Comparison of ENCODE assay signal across 1 cellular context in the genomic region with DNA sequence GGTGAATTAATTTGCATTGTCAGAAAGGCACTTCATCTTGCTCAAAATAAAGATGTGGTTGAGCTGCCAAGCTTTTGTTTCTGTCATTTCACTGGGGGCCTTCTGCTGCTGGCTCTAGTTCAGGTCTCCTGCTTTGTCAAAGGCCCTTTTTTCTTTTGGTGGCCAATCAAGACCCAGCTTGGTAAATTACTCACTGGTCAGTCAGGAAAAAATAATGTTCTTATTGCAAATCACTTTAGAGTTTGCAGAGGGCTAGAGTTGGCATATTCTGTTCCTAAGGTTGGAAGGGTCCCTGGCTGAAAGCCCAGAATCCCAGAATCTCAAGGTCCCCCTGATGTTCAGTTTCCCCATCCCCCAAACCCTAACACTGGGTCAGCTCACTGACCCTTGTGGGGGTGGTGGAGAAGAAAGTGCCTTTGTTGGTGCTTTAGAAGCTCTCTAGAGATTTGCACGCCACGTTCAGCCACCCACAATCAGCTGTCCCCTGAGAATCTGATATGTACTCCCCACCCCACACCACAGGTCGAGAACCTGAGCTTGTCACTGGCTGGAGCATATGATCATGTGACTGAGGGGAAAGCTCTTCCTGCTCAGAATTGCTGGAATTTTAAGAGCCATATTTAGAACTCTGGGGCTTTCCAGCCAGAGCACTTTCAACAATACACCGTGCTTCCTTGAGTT.
TF ChIP-seq lines count a peak whose summit lies in the region.

No MANE protein-coding gene starts in this region.

TF ChIP-seq in GM12878, 131 proteins besides CTCF, POLR2A, EP300 and RAD21 (continues in another document):
- TF ChIP-seq MYB (IDR thresholded peaks at IDR 0.05; ENCODE audit: borderline replicate concordance, low read depth, low read length) (peak; percentile 26; the same call in 1 of the 2 replicates), NBN (IDR thresholded peaks at IDR 0.05) (no peak; the same call in 1 of the 2 replicates), TCF3 (IDR thresholded peaks at IDR 0.05; ENCODE audit: borderline replicate concordance, insufficient read depth, low read depth, low read length) (no peak), RAD51 (IDR thresholded peaks at IDR 0.05) (peak; percentile 97), POLR2AphosphoS5 (IDR thresholded peaks at IDR 0.05; ENCODE audit: low read length) (no peak), SMAD5 (IDR thresholded peaks at IDR 0.05; ENCODE audit: low read depth) (no peak), STAT3 (IDR thresholded peaks at IDR 0.05; ENCODE audit: low read depth, low read length) (0 out of 2 replicates have a peak, but pooled peaks have one; percentile 66), ATF7 (IDR thresholded peaks at IDR 0.05; ENCODE audit: low read depth) (peak; percentile 88), CBFB (IDR thresholded peaks at IDR 0.05; ENCODE audit: low read depth) (no peak), FOXK2 (IDR thresholded peaks at IDR 0.05) (peak; percentile 59; the same call in 1 of the 2 replicates), ZBED1 (IDR thresholded peaks at IDR 0.05; ENCODE audit: borderline replicate concordance) (peak; percentile 59; the same call in 1 of the 2 replicates), NR2C1 (IDR thresholded peaks at IDR 0.05) (peak; percentile 35; the same call in 1 of the 2 replicates), TCF12 (IDR thresholded peaks at IDR 0.05; ENCODE audit: low read depth, low read length) (peak; percentile 75; the same call in 1 of the 2 replicates), MXI1 (IDR thresholded peaks at IDR 0.05; ENCODE audit: low read depth, low read length) (0 out of 2 replicates have a peak, but pooled peaks have one; percentile 37), TBL1XR1 (IDR thresholded peaks at IDR 0.05; ENCODE audit: low read depth, low read length) (peak; percentile 95), ZNF622 (IDR thresholded peaks at IDR 0.05) (no peak), MEF2B (IDR thresholded peaks at IDR 0.05; ENCODE audit: partially characterized antibody, poor library complexity, severe bottlenecking) (peak; percentile 99), SREBF2 (IDR thresholded peaks at IDR 0.05; ENCODE audit: low read length) (no peak), BHLHE40 (IDR thresholded peaks at IDR 0.05; ENCODE audit: borderline replicate concordance in 1 of 2, low read depth in 2 of 2, low read length in 1 of 2) (peak; percentile 95), BCL11A (IDR thresholded peaks at IDR 0.05; ENCODE audit: low read depth, low read length) (peak; percentile 73), NFXL1 (IDR thresholded peaks at IDR 0.05; ENCODE audit: borderline replicate concordance) (no peak), NRF1 (conservative IDR thresholded peaks at IDR 0.05; ENCODE audit: low read depth, low read length) (no peak), CEBPB (IDR thresholded peaks at IDR 0.05; ENCODE audit: borderline replicate concordance in 1 of 2, low read depth in 2 of 2, low read length in 2 of 2) (no peak), SRF (IDR thresholded peaks at IDR 0.05; ENCODE audit: low read depth in 2 of 2, low read length in 2 of 2) (no peak), SMAD1 (IDR thresholded peaks at IDR 0.05; ENCODE audit: low read depth, partially characterized antibody) (no peak), NR2C2 (IDR thresholded peaks at IDR 0.05; ENCODE audit: borderline replicate concordance, control insufficient read depth, insufficient read length, low read depth) (no peak)
- TF ChIP-seq, protein P1, sequence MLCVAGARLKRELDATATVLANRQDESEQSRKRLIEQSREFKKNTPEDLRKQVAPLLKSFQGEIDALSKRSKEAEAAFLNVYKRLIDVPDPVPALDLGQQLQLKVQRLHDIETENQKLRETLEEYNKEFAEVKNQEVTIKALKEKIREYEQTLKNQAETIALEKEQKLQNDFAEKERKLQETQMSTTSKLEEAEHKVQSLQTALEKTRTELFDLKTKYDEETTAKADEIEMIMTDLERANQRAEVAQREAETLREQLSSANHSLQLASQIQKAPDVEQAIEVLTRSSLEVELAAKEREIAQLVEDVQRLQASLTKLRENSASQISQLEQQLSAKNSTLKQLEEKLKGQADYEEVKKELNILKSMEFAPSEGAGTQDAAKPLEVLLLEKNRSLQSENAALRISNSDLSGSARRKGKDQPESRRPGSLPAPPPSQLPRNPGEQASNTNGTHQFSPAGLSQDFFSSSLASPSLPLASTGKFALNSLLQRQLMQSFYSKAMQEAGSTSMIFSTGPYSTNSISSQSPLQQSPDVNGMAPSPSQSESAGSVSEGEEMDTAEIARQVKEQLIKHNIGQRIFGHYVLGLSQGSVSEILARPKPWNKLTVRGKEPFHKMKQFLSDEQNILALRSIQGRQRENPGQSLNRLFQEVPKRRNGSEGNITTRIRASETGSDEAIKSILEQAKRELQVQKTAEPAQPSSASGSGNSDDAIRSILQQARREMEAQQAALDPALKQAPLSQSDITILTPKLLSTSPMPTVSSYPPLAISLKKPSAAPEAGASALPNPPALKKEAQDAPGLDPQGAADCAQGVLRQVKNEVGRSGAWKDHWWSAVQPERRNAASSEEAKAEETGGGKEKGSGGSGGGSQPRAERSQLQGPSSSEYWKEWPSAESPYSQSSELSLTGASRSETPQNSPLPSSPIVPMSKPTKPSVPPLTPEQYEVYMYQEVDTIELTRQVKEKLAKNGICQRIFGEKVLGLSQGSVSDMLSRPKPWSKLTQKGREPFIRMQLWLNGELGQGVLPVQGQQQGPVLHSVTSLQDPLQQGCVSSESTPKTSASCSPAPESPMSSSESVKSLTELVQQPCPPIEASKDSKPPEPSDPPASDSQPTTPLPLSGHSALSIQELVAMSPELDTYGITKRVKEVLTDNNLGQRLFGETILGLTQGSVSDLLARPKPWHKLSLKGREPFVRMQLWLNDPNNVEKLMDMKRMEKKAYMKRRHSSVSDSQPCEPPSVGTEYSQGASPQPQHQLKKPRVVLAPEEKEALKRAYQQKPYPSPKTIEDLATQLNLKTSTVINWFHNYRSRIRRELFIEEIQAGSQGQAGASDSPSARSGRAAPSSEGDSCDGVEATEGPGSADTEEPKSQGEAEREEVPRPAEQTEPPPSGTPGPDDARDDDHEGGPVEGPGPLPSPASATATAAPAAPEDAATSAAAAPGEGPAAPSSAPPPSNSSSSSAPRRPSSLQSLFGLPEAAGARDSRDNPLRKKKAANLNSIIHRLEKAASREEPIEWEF (IDR thresholded peaks at IDR 0.05; ENCODE audit: insufficient replicate concordance, low read depth, low read length) = peak; percentile 68
- TF ChIP-seq, protein P2, sequence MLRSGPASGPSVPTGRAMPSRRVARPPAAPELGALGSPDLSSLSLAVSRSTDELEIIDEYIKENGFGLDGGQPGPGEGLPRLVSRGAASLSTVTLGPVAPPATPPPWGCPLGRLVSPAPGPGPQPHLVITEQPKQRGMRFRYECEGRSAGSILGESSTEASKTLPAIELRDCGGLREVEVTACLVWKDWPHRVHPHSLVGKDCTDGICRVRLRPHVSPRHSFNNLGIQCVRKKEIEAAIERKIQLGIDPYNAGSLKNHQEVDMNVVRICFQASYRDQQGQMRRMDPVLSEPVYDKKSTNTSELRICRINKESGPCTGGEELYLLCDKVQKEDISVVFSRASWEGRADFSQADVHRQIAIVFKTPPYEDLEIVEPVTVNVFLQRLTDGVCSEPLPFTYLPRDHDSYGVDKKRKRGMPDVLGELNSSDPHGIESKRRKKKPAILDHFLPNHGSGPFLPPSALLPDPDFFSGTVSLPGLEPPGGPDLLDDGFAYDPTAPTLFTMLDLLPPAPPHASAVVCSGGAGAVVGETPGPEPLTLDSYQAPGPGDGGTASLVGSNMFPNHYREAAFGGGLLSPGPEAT (IDR thresholded peaks at IDR 0.05; ENCODE audit: low read depth) = peak; percentile 79
- TF ChIP-seq, protein P3, sequence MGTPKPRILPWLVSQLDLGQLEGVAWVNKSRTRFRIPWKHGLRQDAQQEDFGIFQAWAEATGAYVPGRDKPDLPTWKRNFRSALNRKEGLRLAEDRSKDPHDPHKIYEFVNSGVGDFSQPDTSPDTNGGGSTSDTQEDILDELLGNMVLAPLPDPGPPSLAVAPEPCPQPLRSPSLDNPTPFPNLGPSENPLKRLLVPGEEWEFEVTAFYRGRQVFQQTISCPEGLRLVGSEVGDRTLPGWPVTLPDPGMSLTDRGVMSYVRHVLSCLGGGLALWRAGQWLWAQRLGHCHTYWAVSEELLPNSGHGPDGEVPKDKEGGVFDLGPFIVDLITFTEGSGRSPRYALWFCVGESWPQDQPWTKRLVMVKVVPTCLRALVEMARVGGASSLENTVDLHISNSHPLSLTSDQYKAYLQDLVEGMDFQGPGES (IDR thresholded peaks at IDR 0.05) = no peak
- TF ChIP-seq, protein P4, sequence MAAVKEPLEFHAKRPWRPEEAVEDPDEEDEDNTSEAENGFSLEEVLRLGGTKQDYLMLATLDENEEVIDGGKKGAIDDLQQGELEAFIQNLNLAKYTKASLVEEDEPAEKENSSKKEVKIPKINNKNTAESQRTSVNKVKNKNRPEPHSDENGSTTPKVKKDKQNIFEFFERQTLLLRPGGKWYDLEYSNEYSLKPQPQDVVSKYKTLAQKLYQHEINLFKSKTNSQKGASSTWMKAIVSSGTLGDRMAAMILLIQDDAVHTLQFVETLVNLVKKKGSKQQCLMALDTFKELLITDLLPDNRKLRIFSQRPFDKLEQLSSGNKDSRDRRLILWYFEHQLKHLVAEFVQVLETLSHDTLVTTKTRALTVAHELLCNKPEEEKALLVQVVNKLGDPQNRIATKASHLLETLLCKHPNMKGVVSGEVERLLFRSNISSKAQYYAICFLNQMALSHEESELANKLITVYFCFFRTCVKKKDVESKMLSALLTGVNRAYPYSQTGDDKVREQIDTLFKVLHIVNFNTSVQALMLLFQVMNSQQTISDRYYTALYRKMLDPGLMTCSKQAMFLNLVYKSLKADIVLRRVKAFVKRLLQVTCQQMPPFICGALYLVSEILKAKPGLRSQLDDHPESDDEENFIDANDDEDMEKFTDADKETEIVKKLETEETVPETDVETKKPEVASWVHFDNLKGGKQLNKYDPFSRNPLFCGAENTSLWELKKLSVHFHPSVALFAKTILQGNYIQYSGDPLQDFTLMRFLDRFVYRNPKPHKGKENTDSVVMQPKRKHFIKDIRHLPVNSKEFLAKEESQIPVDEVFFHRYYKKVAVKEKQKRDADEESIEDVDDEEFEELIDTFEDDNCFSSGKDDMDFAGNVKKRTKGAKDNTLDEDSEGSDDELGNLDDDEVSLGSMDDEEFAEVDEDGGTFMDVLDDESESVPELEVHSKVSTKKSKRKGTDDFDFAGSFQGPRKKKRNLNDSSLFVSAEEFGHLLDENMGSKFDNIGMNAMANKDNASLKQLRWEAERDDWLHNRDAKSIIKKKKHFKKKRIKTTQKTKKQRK (IDR thresholded peaks at IDR 0.05; ENCODE audit: low read depth, low read length) = no peak
- TF ChIP-seq, protein P5, sequence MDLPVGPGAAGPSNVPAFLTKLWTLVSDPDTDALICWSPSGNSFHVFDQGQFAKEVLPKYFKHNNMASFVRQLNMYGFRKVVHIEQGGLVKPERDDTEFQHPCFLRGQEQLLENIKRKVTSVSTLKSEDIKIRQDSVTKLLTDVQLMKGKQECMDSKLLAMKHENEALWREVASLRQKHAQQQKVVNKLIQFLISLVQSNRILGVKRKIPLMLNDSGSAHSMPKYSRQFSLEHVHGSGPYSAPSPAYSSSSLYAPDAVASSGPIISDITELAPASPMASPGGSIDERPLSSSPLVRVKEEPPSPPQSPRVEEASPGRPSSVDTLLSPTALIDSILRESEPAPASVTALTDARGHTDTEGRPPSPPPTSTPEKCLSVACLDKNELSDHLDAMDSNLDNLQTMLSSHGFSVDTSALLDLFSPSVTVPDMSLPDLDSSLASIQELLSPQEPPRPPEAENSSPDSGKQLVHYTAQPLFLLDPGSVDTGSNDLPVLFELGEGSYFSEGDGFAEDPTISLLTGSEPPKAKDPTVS (IDR thresholded peaks at IDR 0.05; ENCODE audit: low read depth, low read length) = no peak
- TF ChIP-seq, protein P6, sequence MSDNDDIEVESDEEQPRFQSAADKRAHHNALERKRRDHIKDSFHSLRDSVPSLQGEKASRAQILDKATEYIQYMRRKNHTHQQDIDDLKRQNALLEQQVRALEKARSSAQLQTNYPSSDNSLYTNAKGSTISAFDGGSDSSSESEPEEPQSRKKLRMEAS (IDR thresholded peaks at IDR 0.05; ENCODE audit: low read depth, low read length) = peak; percentile 58; the same call in 1 of the 2 replicates
- TF ChIP-seq, protein P7, sequence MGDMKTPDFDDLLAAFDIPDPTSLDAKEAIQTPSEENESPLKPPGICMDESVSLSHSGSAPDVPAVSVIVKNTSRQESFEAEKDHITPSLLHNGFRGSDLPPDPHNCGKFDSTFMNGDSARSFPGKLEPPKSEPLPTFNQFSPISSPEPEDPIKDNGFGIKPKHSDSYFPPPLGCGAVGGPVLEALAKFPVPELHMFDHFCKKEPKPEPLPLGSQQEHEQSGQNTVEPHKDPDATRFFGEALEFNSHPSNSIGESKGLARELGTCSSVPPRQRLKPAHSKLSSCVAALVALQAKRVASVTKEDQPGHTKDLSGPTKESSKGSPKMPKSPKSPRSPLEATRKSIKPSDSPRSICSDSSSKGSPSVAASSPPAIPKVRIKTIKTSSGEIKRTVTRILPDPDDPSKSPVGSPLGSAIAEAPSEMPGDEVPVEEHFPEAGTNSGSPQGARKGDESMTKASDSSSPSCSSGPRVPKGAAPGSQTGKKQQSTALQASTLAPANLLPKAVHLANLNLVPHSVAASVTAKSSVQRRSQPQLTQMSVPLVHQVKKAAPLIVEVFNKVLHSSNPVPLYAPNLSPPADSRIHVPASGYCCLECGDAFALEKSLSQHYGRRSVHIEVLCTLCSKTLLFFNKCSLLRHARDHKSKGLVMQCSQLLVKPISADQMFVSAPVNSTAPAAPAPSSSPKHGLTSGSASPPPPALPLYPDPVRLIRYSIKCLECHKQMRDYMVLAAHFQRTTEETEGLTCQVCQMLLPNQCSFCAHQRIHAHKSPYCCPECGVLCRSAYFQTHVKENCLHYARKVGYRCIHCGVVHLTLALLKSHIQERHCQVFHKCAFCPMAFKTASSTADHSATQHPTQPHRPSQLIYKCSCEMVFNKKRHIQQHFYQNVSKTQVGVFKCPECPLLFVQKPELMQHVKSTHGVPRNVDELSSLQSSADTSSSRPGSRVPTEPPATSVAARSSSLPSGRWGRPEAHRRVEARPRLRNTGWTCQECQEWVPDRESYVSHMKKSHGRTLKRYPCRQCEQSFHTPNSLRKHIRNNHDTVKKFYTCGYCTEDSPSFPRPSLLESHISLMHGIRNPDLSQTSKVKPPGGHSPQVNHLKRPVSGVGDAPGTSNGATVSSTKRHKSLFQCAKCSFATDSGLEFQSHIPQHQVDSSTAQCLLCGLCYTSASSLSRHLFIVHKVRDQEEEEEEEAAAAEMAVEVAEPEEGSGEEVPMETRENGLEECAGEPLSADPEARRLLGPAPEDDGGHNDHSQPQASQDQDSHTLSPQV (IDR thresholded peaks at IDR 0.05) = no peak
- TF ChIP-seq, protein P8, sequence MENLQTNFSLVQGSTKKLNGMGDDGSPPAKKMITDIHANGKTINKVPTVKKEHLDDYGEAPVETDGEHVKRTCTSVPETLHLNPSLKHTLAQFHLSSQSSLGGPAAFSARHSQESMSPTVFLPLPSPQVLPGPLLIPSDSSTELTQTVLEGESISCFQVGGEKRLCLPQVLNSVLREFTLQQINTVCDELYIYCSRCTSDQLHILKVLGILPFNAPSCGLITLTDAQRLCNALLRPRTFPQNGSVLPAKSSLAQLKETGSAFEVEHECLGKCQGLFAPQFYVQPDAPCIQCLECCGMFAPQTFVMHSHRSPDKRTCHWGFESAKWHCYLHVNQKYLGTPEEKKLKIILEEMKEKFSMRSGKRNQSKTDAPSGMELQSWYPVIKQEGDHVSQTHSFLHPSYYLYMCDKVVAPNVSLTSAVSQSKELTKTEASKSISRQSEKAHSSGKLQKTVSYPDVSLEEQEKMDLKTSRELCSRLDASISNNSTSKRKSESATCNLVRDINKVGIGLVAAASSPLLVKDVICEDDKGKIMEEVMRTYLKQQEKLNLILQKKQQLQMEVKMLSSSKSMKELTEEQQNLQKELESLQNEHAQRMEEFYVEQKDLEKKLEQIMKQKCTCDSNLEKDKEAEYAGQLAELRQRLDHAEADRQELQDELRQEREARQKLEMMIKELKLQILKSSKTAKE (IDR thresholded peaks at IDR 0.05; ENCODE audit: low read depth, poor library complexity, severe bottlenecking) = peak; percentile 83
